In genomic region chr22:45460288-45461109, GRCh38 we compare ENCODE assay signal across 16 cellular contexts. TPM values are rescaled to one million over a fixed set of nuclear protein-coding genes. Genes with fewer than 3 reads are reported as not detected.
DNase-seq lines count a peak whose midpoint lies in the region; ATAC-seq and TF ChIP-seq lines count a peak whose summit lies in the region.
"Had no signal": no experiment of that assay in that cellular context is flagged by ENCODE, and none has a peak within 500 bp of the region (broad histone marks: within the 10 kb centered on the region; RNA-seq: fewer than 3 reads in every experiment).

No MANE protein-coding gene starts in this region.

- peak overlapping the region; percentile 29 to 90 for H3K27ac ChIP-seq in breast epithelium
- no peak overlapping the region for H3K27ac ChIP-seq in osteoblast (ENCODE audit: low read depth, low read length)
- H3K27ac ChIP-seq in vagina: peak overlapping the region; percentile 84
- H3K27ac ChIP-seq: HL-60 had no signal

- H3K27ac Mint-ChIP-seq in MCF 10A (ENCODE audit: low read depth, unreplicated experiment): no peak overlapping the region
- peak overlapping the region; percentile 31 for H3K27ac Mint-ChIP-seq in glutamatergic neuron (ENCODE audit: unreplicated experiment)
- no peak overlapping the region for H3K27ac Mint-ChIP-seq in activated naive CD4-positive, alpha-beta T cell treated with anti-CD3 and anti-CD28 coated beads for 36 hours
- H3K27ac Mint-ChIP-seq: T-helper 1 cell treated with Interleukin-12 subunit alpha and Interleukin-12 subunit beta and Interleukin-4 antibody, amounts not matched to agents 30 μg/mL and 1 μg/mL, for 36 hours had no signal

- DNase-seq in breast epithelium (ENCODE audit: low spot score in 2 of 2): no peak
- DNase-seq in MCF 10A (ENCODE audit: unreplicated experiment): no peak
- peak; percentile 70 for DNase-seq in glutamatergic neuron
- DNase-seq in osteoblast (ENCODE audit: insufficient read length, low spot score, missing footprints): peak; percentile 15
- DNase-seq in vagina (ENCODE audit: extremely low spot score in 2 of 2): no peak
- no peak for DNase-seq in amygdala (lab: John Stamatoyannopoulos, UW)
- no peak for DNase-seq in activated naive CD4-positive, alpha-beta T cell treated with anti-CD3 and anti-CD28 coated beads for 36 hours
- DNase-seq: activated CD4-positive, alpha-beta T cell treated with anti-CD3 and anti-CD28 coated beads, Interleukin-2, amount 50 U/mL, for 48 hours; activated effector memory CD4-positive, alpha-beta T cell treated with anti-CD3 and anti-CD28 coated beads, Interleukin-2, amount 50 U/mL, for 16 hours; DMS 273 treated with DMSO at 0.1 percent for 48 hours; hippocampal formation had no signal

- BruUV-seq in MCF 10A (replicated peaks; lab: Mats Ljungman, UMichigan): no TSS peak

- intact Hi-C loops in breast epithelium (cut with DNase I; ENCODE audit: low total_unique reads): no loop called here
- intact Hi-C loops in MCF 10A (cut with micrococcal nuclease): no loop called here
- intact Hi-C loops in vagina (cut with DNase I): no loop called here
- intact Hi-C loops in activated naive CD4-positive, alpha-beta T cell treated with anti-CD3 and anti-CD28 coated beads for 36 hours (cut with micrococcal nuclease): no loop called here

- H3K36me3 Mint-ChIP-seq in MCF 10A (ENCODE audit: insufficient read depth, unreplicated experiment) (no peaks in the 10 kb centered on the region), glutamatergic neuron (ENCODE audit: unreplicated experiment) (peaks cover 11% of the 10 kb centered on the region)
- no peaks in the 10 kb centered on the region for H3K36me3 Mint-ChIP-seq in activated naive CD4-positive, alpha-beta T cell treated with anti-CD3 and anti-CD28 coated beads for 36 hours (ENCODE audit: low read depth)

- H3K9me3 ChIP-seq in breast epithelium (no peaks in the 10 kb centered on the region), osteoblast (ENCODE audit: low read depth, low read length) (no peaks in the 10 kb centered on the region), vagina (no peaks in the 10 kb centered on the region)

- H3K9me3 Mint-ChIP-seq in MCF 10A (ENCODE audit: unreplicated experiment): peaks cover 9% of the 10 kb centered on the region
- H3K9me3 Mint-ChIP-seq in glutamatergic neuron (ENCODE audit: unreplicated experiment): peaks cover 12% of the 10 kb centered on the region
- H3K9me3 Mint-ChIP-seq in activated naive CD4-positive, alpha-beta T cell treated with anti-CD3 and anti-CD28 coated beads for 36 hours: no peaks in the 10 kb centered on the region
- H3K9me3 Mint-ChIP-seq: T-helper 1 cell treated with Interleukin-12 subunit alpha and Interleukin-12 subunit beta and Interleukin-4 antibody, amounts not matched to agents 30 μg/mL and 1 μg/mL, for 36 hours had no signal

- no peak overlapping the region for H2AFZ ChIP-seq in osteoblast (ENCODE audit: low read length)

- no peaks in the 10 kb centered on the region for H3K4me1 ChIP-seq in breast epithelium
- H3K4me1 ChIP-seq in osteoblast (ENCODE audit: insufficient read depth, low read length): no peaks in the 10 kb centered on the region
- H3K4me1 ChIP-seq in vagina: peaks cover 26% of the 10 kb centered on the region

- H3K27me3 ChIP-seq in breast epithelium (no peaks in the 10 kb centered on the region), osteoblast (ENCODE audit: insufficient read depth, low read length) (no peaks in the 10 kb centered on the region), vagina (no peaks in the 10 kb centered on the region)

- H3K79me2 ChIP-seq in osteoblast (ENCODE audit: insufficient read depth, low read length): no peaks in the 10 kb centered on the region

- POLR2A ChIA-PET in MCF 10A (lab: Yijun Ruan, JAX): interaction anchor here (0.6 to 1.2 kb wide), 8 partner anchors 9 to 1280 kb away, joined by 3 to 6 read pairs (median 3); no protein-coding TSS in a partner anchor

- H3K4me3 Mint-ChIP-seq in MCF 10A (ENCODE audit: unreplicated experiment) (no peak overlapping the region), glutamatergic neuron (ENCODE audit: unreplicated experiment) (no peak overlapping the region)
- no peak overlapping the region for H3K4me3 Mint-ChIP-seq in activated naive CD4-positive, alpha-beta T cell treated with anti-CD3 and anti-CD28 coated beads for 36 hours
- H3K4me3 Mint-ChIP-seq: T-helper 1 cell treated with Interleukin-12 subunit alpha and Interleukin-12 subunit beta and Interleukin-4 antibody, amounts not matched to agents 30 μg/mL and 1 μg/mL, for 36 hours had no signal

- no peak overlapping the region for H3K4me3 ChIP-seq in breast epithelium
- no peak overlapping the region for H3K4me3 ChIP-seq in osteoblast (ENCODE audit: insufficient read depth, low read length)
- H3K4me3 ChIP-seq in vagina: no peak overlapping the region
- H3K4me3 ChIP-seq: coronary artery had no signal

- H3K4me1 Mint-ChIP-seq in MCF 10A (ENCODE audit: insufficient read depth, unreplicated experiment): no peaks in the 10 kb centered on the region
- no peaks in the 10 kb centered on the region for H3K4me1 Mint-ChIP-seq in glutamatergic neuron (ENCODE audit: low read depth, unreplicated experiment)
- H3K4me1 Mint-ChIP-seq in activated naive CD4-positive, alpha-beta T cell treated with anti-CD3 and anti-CD28 coated beads for 36 hours (ENCODE audit: low read depth): no peaks in the 10 kb centered on the region

- H4K20me1 ChIP-seq in osteoblast (ENCODE audit: insufficient read depth, low read length): no peaks in the 10 kb centered on the region

- TF ChIP-seq POLR2A in breast epithelium (IDR thresholded peaks at IDR 0.05): no peak
- TF ChIP-seq POLR2A in vagina (IDR thresholded peaks at IDR 0.05): no peak

- no peaks in the 10 kb centered on the region for H3K36me3 ChIP-seq in breast epithelium
- H3K36me3 ChIP-seq in osteoblast (ENCODE audit: insufficient read depth, low read length): no peaks in the 10 kb centered on the region
- H3K36me3 ChIP-seq in vagina: no peaks in the 10 kb centered on the region

- ATAC-seq in GM21360 (IDR thresholded peaks at IDR 0.05; ENCODE audit: unreplicated experiment): no peak

- H3K4me2 ChIP-seq in osteoblast (ENCODE audit: insufficient read depth, low read length): no peak overlapping the region

- CTCF ChIA-PET in MCF 10A (lab: Yijun Ruan, JAX): interaction anchor here (0.6 to 1.2 kb wide), 3 partner anchors 11 to 92 kb away, joined by 3 read pairs; no protein-coding TSS in a partner anchor
- CTCF ChIA-PET in activated naive CD4-positive, alpha-beta T cell treated with anti-CD3 and anti-CD28 coated beads for 36 hours (lab: Charles Lee): no interaction called here

- no peaks in the 10 kb centered on the region for H3K27me3 Mint-ChIP-seq in MCF 10A (ENCODE audit: insufficient read depth, unreplicated experiment)
- peaks cover 12% of the 10 kb centered on the region for H3K27me3 Mint-ChIP-seq in glutamatergic neuron (ENCODE audit: unreplicated experiment)
- H3K27me3 Mint-ChIP-seq in activated naive CD4-positive, alpha-beta T cell treated with anti-CD3 and anti-CD28 coated beads for 36 hours (ENCODE audit: low read depth): no peaks in the 10 kb centered on the region

- TF ChIP-seq CTCF in breast epithelium (IDR thresholded peaks at IDR 0.05) (no peak), MCF 10A (IDR thresholded peaks at IDR 0.05; ENCODE audit: unreplicated experiment) (no peak), glutamatergic neuron (IDR thresholded peaks at IDR 0.05; ENCODE audit: partially characterized antibody, unreplicated experiment) (no peak), osteoblast (IDR thresholded peaks at IDR 0.05; ENCODE audit: extremely low read depth, low read depth, low read length) (no peak), vagina (IDR thresholded peaks at IDR 0.05) (no peak)

RNA-seq across cellular contexts. Expression of gene FBLN1, which starts 42.2 kb away (rescaled TPM):
- 100 to 1,000 TPM; 115 to 293 (median 267) TPM for total RNA-seq in breast epithelium
- 69.0 and 110 TPM in 2 replicates for total RNA-seq in MCF 10A (2022)
- 184 TPM for total RNA-seq in glutamatergic neuron (ENCODE audit: unreplicated experiment)
- 88.3 and 122 TPM in 2 replicates for total RNA-seq in osteoblast
- 1,019 TPM for total RNA-seq in vagina
- not detected for total RNA-seq in activated naive CD4-positive, alpha-beta T cell treated with anti-CD3 and anti-CD28 coated beads for 36 hours

RNA-seq across cellular contexts. Expression of gene RIBC2, which starts 47.0 kb away (rescaled TPM):
- total RNA-seq in breast epithelium (1 to 10 TPM in 2 of 3 donors, under 1 TPM in 1; 0.48 to 2.0 (median 1.3) TPM), MCF 10A (2022) (0.26 TPM in 1 of 2 replicates, not detected in the other), glutamatergic neuron (ENCODE audit: unreplicated experiment) (0.71 TPM), osteoblast (0.88 TPM in 1 of 2 replicates, not detected in the other), vagina (0.49 TPM)
- 1 to 10 TPM; 6.2 to 6.3 TPM for total RNA-seq in activated naive CD4-positive, alpha-beta T cell treated with anti-CD3 and anti-CD28 coated beads for 36 hours
- total RNA-seq: A172 had no signal

RNA-seq across cellular contexts. Expression of gene SMC1B, which starts 47.1 kb away (rescaled TPM):
- total RNA-seq in breast epithelium (not detected), MCF 10A (2022) (not detected in 2 replicates), glutamatergic neuron (ENCODE audit: unreplicated experiment) (not detected), osteoblast (not detected in 2 replicates), vagina (not detected)
- 1 to 10 TPM; 1.1 to 1.3 TPM for total RNA-seq in activated naive CD4-positive, alpha-beta T cell treated with anti-CD3 and anti-CD28 coated beads for 36 hours
- total RNA-seq: A172 had no signal

Comparison
In these comparisons a context has a peak if more than half of its experiments do, and no peak if none do; other contexts are left out.
1. DNase-seq: peak in glutamatergic neuron (single experiment) and osteoblast (single experiment); none in breast epithelium (0 of 2), MCF 10A (single experiment), vagina (0 of 2), amygdala (0 of 56) and activated naive CD4-positive, alpha-beta T cell treated with anti-CD3 and anti-CD28 coated beads for 36 hours (single experiment).
2. RNA of gene FBLN1, which starts 42.2 kb away (total RNA-seq): 1,019 TPM in vagina (single experiment), 115 to 293 TPM in breast epithelium, 184 TPM in glutamatergic neuron (single experiment), 69.0 to 110 TPM in MCF 10A and 88.3 to 122 TPM in osteoblast; not detected in activated naive CD4-positive, alpha-beta T cell treated with anti-CD3 and anti-CD28 coated beads for 36 hours; every median in the first group is over 10 times any median in the second.